ENCODE assay signal across 1 cellular context in the genomic region with DNA sequence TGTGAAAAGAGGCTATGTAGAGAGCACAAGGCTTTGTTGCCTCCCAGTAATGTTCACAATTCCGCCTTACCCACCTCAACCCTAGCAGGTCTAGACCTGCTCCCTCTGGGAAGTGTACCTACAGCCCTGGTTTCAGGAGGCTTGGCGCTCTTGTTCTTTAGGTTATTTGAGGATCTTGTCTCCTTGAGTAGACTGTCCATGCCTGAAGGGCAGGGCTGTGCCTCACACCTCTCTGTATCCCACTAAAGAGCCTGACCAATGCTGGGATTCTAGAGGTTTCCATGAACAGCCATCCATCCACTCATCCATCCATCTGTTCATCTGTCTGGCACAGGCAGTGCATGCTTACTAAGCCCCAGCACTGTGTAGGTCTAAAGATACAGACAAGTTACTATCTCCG.
TF ChIP-seq lines count a peak whose summit lies in the region.

No MANE protein-coding gene starts in this region.

TF ChIP-seq in A549, 52 proteins besides CTCF, POLR2A, EP300 and RAD21 (continued from another document):
- TF ChIP-seq, protein P1, sequence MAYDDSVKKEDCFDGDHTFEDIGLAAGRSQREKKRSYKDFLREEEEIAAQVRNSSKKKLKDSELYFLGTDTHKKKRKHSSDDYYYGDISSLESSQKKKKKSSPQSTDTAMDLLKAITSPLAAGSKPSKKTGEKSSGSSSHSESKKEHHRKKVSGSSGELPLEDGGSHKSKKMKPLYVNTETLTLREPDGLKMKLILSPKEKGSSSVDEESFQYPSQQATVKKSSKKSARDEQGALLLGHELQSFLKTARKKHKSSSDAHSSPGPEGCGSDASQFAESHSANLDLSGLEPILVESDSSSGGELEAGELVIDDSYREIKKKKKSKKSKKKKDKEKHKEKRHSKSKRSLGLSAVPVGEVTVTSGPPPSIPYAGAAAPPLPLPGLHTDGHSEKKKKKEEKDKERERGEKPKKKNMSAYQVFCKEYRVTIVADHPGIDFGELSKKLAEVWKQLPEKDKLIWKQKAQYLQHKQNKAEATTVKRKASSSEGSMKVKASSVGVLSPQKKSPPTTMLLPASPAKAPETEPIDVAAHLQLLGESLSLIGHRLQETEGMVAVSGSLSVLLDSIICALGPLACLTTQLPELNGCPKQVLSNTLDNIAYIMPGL (CRISPR knock-in tag; IDR thresholded peaks at IDR 0.05; ENCODE audit: borderline replicate concordance) = no peak
- TF ChIP-seq MAZ (IDR thresholded peaks at IDR 0.05; ENCODE audit: borderline replicate concordance, low read depth, low read length) (no peak), SMC3 (IDR thresholded peaks at IDR 0.05) (no peak), EHMT2 (IDR thresholded peaks at IDR 0.05; ENCODE audit: low read depth) (no peak), KDM1A (IDR thresholded peaks at IDR 0.05; ENCODE audit: low read depth) (no peak), USF2 (IDR thresholded peaks at IDR 0.05) (no peak), ZC3H11A (IDR thresholded peaks at IDR 0.05) (no peak), HOXA7 (CRISPR knock-in tag; IDR thresholded peaks at IDR 0.05) (no peak)
